9 cellular contexts compared by ENCODE assay signal in genomic region chr10:96588060-96588554, GRCh38. TPM values are rescaled to one million over a fixed set of nuclear protein-coding genes. Genes with fewer than 3 reads are reported as not detected.
DNase-seq lines count a peak whose midpoint lies in the region; ATAC-seq, FAIRE-seq and TF ChIP-seq lines count a peak whose summit lies in the region.
"Had no signal": no experiment of that assay in that cellular context is flagged by ENCODE, and none has a peak within 500 bp of the region (broad histone marks: within the 10 kb centered on the region; RNA-seq: fewer than 3 reads in every experiment).

No MANE protein-coding gene starts in this region.

- H3K4me3 ChIP-seq in AG04450 (ENCODE audit: low read depth, low read length) (peak overlapping the region; percentile 92), WI38 (ENCODE audit: low read depth, low read length) (peak overlapping the region; percentile 97), mesodermal cell (ENCODE audit: extremely low read depth, insufficient read depth, low read length, poor library complexity, severe bottlenecking) (peak overlapping the region; percentile 76)

- ATAC-seq in HG03135 (IDR thresholded peaks at IDR 0.05; ENCODE audit: unreplicated experiment) = no peak

- 90 to 93% methylated on average over 4 of the region's 4 CpGs for WGBS in mesodermal cell (ENCODE audit: insufficient coverage in 2 of 2), 2 experiments

- H3K4me1 ChIP-seq in mesodermal cell (ENCODE audit: control insufficient read depth, insufficient read depth, low read length, poor library complexity, severe bottlenecking) = peaks cover 24% of the 10 kb centered on the region

- H3K36me3 ChIP-seq in mesodermal cell (ENCODE audit: control insufficient read depth, insufficient read depth, low read length) = peaks cover 9% of the 10 kb centered on the region

- no peak for TF ChIP-seq CTCF in AG04450 (IDR thresholded peaks at IDR 0.05; ENCODE audit: low read depth, low read length)
- no peak for TF ChIP-seq CTCF in WI38 (IDR thresholded peaks at IDR 0.05; ENCODE audit: low read depth, low read length)

- FAIRE-seq in GM19239 (lab: Jason Lieb, UNC) = peak; percentile 93

- CTCF ChIA-PET in AG04450 (lab: Charles Lee) = interaction anchor here (1.0 to 1.9 kb wide), 2 partner anchors 53 to 75 kb away, joined by 3 to 8 read pairs; partner anchors contain the start of gene TLL2

- H3K9me3 ChIP-seq in AG04450 (ENCODE audit: control insufficient read depth, insufficient read depth, low read length) = no peaks in the 10 kb centered on the region; the same call in 1 of the 2 replicates
- H3K9me3 ChIP-seq in mesodermal cell (ENCODE audit: control insufficient read depth, low read length) = no peaks in the 10 kb centered on the region

- no peak for DNase-seq in AG04450 (ENCODE audit: low read depth, low spot score)
- DNase-seq in GM19239 (ENCODE audit: insufficient read length, low spot score) = peak; percentile 35
- DNase-seq in foreskin melanocyte = no peak
- DNase-seq in G401 (ENCODE audit: low spot score) = no peak
- DNase-seq in germinal center (ENCODE audit: low spot score) = no peak
- DNase-seq: anterior cingulate cortex had no signal

- no peaks in the 10 kb centered on the region for H3K27me3 ChIP-seq in AG04450 (ENCODE audit: control insufficient read depth, insufficient read depth, low read length)

- POLR2A ChIA-PET in AG04450 (lab: Yijun Ruan, JAX) = no interaction called here

- H3K27ac ChIP-seq in AG04450 (ENCODE audit: low read depth, low read length) (no peak overlapping the region), mesodermal cell (ENCODE audit: low read depth, low read length, severe bottlenecking) (peak overlapping the region; percentile 99)

- in situ Hi-C loops in G401 (cut with HindIII; ENCODE audit: low sequenced_read_pairs) = no loop called here

RNA-seq across cellular contexts. Expression of gene TM9SF3, which starts 1.3 kb away (rescaled TPM):
- 61.3 and 90.7 TPM in 2 replicates for polyA plus RNA-seq in AG04450 (2011; rRNA removed)
- 59.8 and 130 TPM in 2 replicates for polyA minus RNA-seq in AG04450 (2011; rRNA and poly(A)+ RNA removed)
- polyA plus RNA-seq in mesodermal cell (2013, experiment 1 of 2) = 103 TPM
- polyA plus RNA-seq in mesodermal cell (2013, experiment 2 of 2) = 124 TPM
- total RNA-seq in G401 (2014; rRNA removed; shearing (Covaris generic)) = 39.3 and 64.1 TPM in 2 replicates
